ENCODE assay signal across 21 cellular contexts in genomic region chr6:102150549-102150948, GRCh38.
DNase-seq lines count a peak whose midpoint lies in the region; ATAC-seq, FAIRE-seq and TF ChIP-seq lines count a peak whose summit lies in the region.
"Had no signal": no experiment of that assay in that cellular context is flagged by ENCODE, and none has a peak within 500 bp of the region (broad histone marks: within the 10 kb centered on the region; RNA-seq: fewer than 3 reads in every experiment).

No MANE protein-coding gene starts in this region.

- WGBS in HepG2 (ENCODE audit: low lambda C conversion rate) = 0% methylated on average over 2 of the region's 2 CpGs
- WGBS in right lobe of liver (ENCODE audit: insufficient coverage, low coverage, low lambda C conversion rate, missing lambda C conversion rate) = 67% methylated on average over 2 of the region's 2 CpGs

- TF ChIP-seq EP300 in HepG2 (IDR thresholded peaks at IDR 0.05; ENCODE audit: low read depth in 2 of 2, low read length in 2 of 2) = no peak
- TF ChIP-seq EP300 in HepG2 (CRISPR knock-in tag; IDR thresholded peaks at IDR 0.05; ENCODE audit: borderline replicate concordance) = no peak

- no peak for FAIRE-seq in HepG2 (lab: Jason Lieb, UNC)
- FAIRE-seq: A549, D721Med, G401.6, GM12891, GM19239 had no signal

- BruUV-seq in HepG2 (replicated peaks; lab: Mats Ljungman, UMichigan) = no TSS peak

- no peak overlapping the region for H3K4me2 ChIP-seq in HepG2 (ENCODE audit: low read depth, low read length)
- H3K4me2 ChIP-seq: A549; BLaER1 treated with 17β-estradiol and CSF1 and Interleukin-3, amounts not matched to agents 10 nM and 100 nM had no signal

- CTCF ChIA-PET in HepG2 (lab: Yijun Ruan, JAX; ENCODE audit: low intra/inter-chr PET ratio, low total read pairs) = no interaction called here

- TF ChIP-seq CTCF in HepG2 (CRISPR knock-in tag; IDR thresholded peaks at IDR 0.05) (no peak), right lobe of liver (IDR thresholded peaks at IDR 0.05) (no peak)

- peaks cover 14% of the 10 kb centered on the region for H3K9me3 ChIP-seq in HepG2 (ENCODE audit: low read length)
- no peaks in the 10 kb centered on the region for H3K9me3 ChIP-seq in right lobe of liver
- H3K9me3 ChIP-seq: A549; BLaER1 treated with 17β-estradiol and CSF1 and Interleukin-3, amounts not matched to agents 10 nM and 100 nM; Caco-2 had no signal

- H3K36me3 ChIP-seq in HepG2 (replicated peaks in 1 of 2; ENCODE audit: control insufficient read depth in 1 of 2, insufficient read depth in 2 of 2, low read length in 2 of 2) (no peaks in the 10 kb centered on the region), right lobe of liver (no peaks in the 10 kb centered on the region)
- H3K36me3 ChIP-seq: BLaER1 treated with 17β-estradiol and CSF1 and Interleukin-3, amounts not matched to agents 10 nM and 100 nM had no signal

- in situ Hi-C loops in HepG2 (cut with HindIII; ENCODE audit: extremely low pct_ligation_motif_present, low pct_unique_long_range_greater_than_20kb) = no loop called here

- no peaks in the 10 kb centered on the region for H3K27me3 ChIP-seq in HepG2 (ENCODE audit: control insufficient read depth in 1 of 2, insufficient read depth in 2 of 2, low read length in 2 of 2)
- no peaks in the 10 kb centered on the region for H3K27me3 ChIP-seq in right lobe of liver
- H3K27me3 ChIP-seq: BLaER1 treated with 17β-estradiol and CSF1 and Interleukin-3, amounts not matched to agents 10 nM and 100 nM had no signal

- intact Hi-C loops in HepG2 (cut with micrococcal nuclease; ENCODE audit: unreplicated experiment) (no loop called here), right lobe of liver (cut with DNase I) (no loop called here), posterior vena cava (cut with DNase I) (no loop called here)

- POLR2A ChIA-PET in HepG2 (lab: Yijun Ruan, JAX) = no interaction called here

- no peak for ATAC-seq in HepG2
- ATAC-seq in right lobe of liver = no peak
- ATAC-seq: A549; CD8-positive, alpha-beta T cell had no signal

- no peaks in the 10 kb centered on the region for H4K20me1 ChIP-seq in HepG2 (ENCODE audit: insufficient read depth, low read length)
- H4K20me1 ChIP-seq: BLaER1 treated with 17β-estradiol and CSF1 and Interleukin-3, amounts not matched to agents 10 nM and 100 nM had no signal

- H3K79me2 ChIP-seq in HepG2 (ENCODE audit: insufficient read depth, low read length) = no peaks in the 10 kb centered on the region

- DNase-seq in NCI-H1092 (lab: John Stamatoyannopoulos, UW) = peak; percentile 27
- no peak for DNase-seq in NCI-H1092 treated with DMSO at 0.1 percent for 48 hours (lab: John Stamatoyannopoulos, UW)
- DNase-seq in NCI-H2107 treated with DMSO at 0.1 percent for 48 hours (lab: John Stamatoyannopoulos, UW; ENCODE audit: unreplicated experiment) = peak; percentile 67
- no peak for DNase-seq in NCI-H2107 (lab: John Stamatoyannopoulos, UW)
- DNase-seq in HepG2 (ENCODE audit: low spot score) = no peak
- DNase-seq in right lobe of liver = no peak
- no peak for DNase-seq in posterior vena cava (ENCODE audit: low spot score)
- DNase-seq: AML-193; Caco-2; Calu3; CD4-positive, alpha-beta T cell; CD8-positive, alpha-beta T cell; GF-D8 had no signal

- H3K4me3 ChIP-seq in HepG2 (replicated peaks in 1 of 3; ENCODE audit: insufficient read depth in 1 of 3, low read depth in 2 of 3, low read length in 3 of 3) = no peak overlapping the region
- H3K4me3 ChIP-seq in right lobe of liver = no peak overlapping the region
- H3K4me3 ChIP-seq: A549; BLaER1 treated with 17β-estradiol and CSF1 and Interleukin-3, amounts not matched to agents 10 nM and 100 nM had no signal

- H3K9ac ChIP-seq in HepG2 (ENCODE audit: insufficient read depth, low read depth, low read length) = no peak overlapping the region
- H3K9ac ChIP-seq: BLaER1 treated with 17β-estradiol and CSF1 and Interleukin-3, amounts not matched to agents 10 nM and 100 nM had no signal

- H3K4me1 ChIP-seq in HepG2 (ENCODE audit: insufficient read depth, low read length) (no peaks in the 10 kb centered on the region), right lobe of liver (no peaks in the 10 kb centered on the region)
- H3K4me1 ChIP-seq: A549; BLaER1 treated with 17β-estradiol and CSF1 and Interleukin-3, amounts not matched to agents 10 nM and 100 nM; Caco-2 had no signal

- TF ChIP-seq RAD21 in HepG2 (CRISPR knock-in tag; IDR thresholded peaks at IDR 0.05) = no peak

- TF ChIP-seq POLR2A in HepG2 (IDR thresholded peaks at IDR 0.05; ENCODE audit: insufficient read depth in 1 of 2, low read depth in 2 of 2, low read length in 2 of 2) = no peak
- no peak for TF ChIP-seq POLR2A in right lobe of liver (IDR thresholded peaks at IDR 0.05)

- H2AFZ ChIP-seq in HepG2 (ENCODE audit: low read length) = no peak overlapping the region

- H3K27ac ChIP-seq in HepG2 (ENCODE audit: extremely low read length, insufficient read depth, low read length) = no peak overlapping the region
- H3K27ac ChIP-seq in right lobe of liver = no peak overlapping the region
- H3K27ac ChIP-seq: 22Rv1; A549; BLaER1 treated with 17β-estradiol and CSF1 and Interleukin-3, amounts not matched to agents 10 nM and 100 nM; C4-2B had no signal

TF ChIP-seq in HepG2, 621 proteins besides CTCF, POLR2A, EP300 and RAD21:
- TF ChIP-seq SNRNP70 (IDR thresholded peaks at IDR 0.05; ENCODE audit: low read depth, low read length) (no peak), ZSCAN21 (CRISPR knock-in tag; IDR thresholded peaks at IDR 0.05; ENCODE audit: borderline replicate concordance) (no peak), SIN3A (IDR thresholded peaks at IDR 0.05; ENCODE audit: borderline replicate concordance, low read depth, low read length) (no peak), MAFK (conservative IDR thresholded peaks at IDR 0.05 in 1 of 2, IDR thresholded peaks at IDR 0.05 in 1 of 2; ENCODE audit: low read length in 2 of 2) (peak; percentile 16 to 67; a peak in 2 of 4 replicates), MAFF (IDR thresholded peaks at IDR 0.05; ENCODE audit: low read depth, low read length) (peak; percentile 69)

Comparison
In these comparisons a context has a peak if more than half of its experiments do, and no peak if none do; other contexts are left out.
1. DNase-seq: peak in NCI-H1092 (single experiment) and NCI-H2107 treated with DMSO at 0.1 percent for 48 hours (single experiment); none in NCI-H1092 treated with DMSO at 0.1 percent for 48 hours (single experiment), NCI-H2107 (single experiment), HepG2 (single experiment), right lobe of liver (0 of 3) and posterior vena cava (single experiment).